In the genomic region with DNA sequence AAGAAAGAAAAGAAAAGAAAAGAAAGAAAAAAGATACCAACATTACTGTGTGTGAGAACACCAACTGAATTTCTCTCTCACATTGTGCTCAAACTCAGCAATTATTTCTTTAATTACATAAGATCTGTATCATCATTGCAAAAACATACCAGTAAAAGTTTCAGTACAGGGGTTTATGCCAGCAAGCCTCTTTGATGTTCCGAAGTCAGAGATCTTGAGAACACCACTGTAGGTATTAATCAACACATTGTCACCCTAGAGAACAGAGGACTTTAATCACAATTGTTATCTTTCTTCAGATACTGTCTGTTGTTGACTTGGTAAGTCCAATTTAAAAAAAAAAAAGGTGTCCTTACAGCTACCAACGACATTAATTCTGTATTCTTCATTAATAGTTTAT, we compare ENCODE assay signal across 19 cellular contexts.
"Had no signal": no experiment of that assay in that cellular context is flagged by ENCODE, and none has a peak within 500 bp of the region (broad histone marks: within the 10 kb centered on the region; RNA-seq: fewer than 3 reads in every experiment).

No MANE protein-coding gene starts in this region.

- H3K36me3 ChIP-seq: pancreas had no signal

- FAIRE-seq: keratinocyte, urothelium cell line had no signal

- H3K27me3 ChIP-seq: pancreas, thyroid gland had no signal

- ATAC-seq: left lobe of liver; stimulated activated memory B cell treated with anti-CD40 and anti-IgM and Interleukin-4, amounts not matched to agents 10 μg/mL and 1 μg/mL and 100 μg/mL, for 72 hours had no signal

- H3K27ac Mint-ChIP-seq: activated naive CD8-positive, alpha-beta T cell treated with anti-CD3 and anti-CD28 coated beads, Interleukin-2, amount 10 ng/mL, durations not matched to agents 7 days and 5 days had no signal

- H3K4me3 Mint-ChIP-seq: activated naive CD8-positive, alpha-beta T cell treated with anti-CD3 and anti-CD28 coated beads, Interleukin-2, amount 10 ng/mL, durations not matched to agents 7 days and 5 days; activated T-helper 1 cell treated with anti-CD3 and anti-CD28 coated beads, Interleukin-12 subunit alpha, Interleukin-12 subunit beta, Interleukin-2, Interleukin-4 antibody, amounts not matched to agents 30 ng/mL and 10 ng/mL and 1 ng/mL, durations not matched to agents 14 hours and 24 hours and 36 hours; dendritic cell treated with granulocyte-macrophage colony-stimulating factor and Interleukin-4, amounts not matched to agents 40 ng/mL and 50 ng/mL, for 4 days; naive thymus-derived CD4-positive, alpha-beta T cell; stimulated activated memory B cell treated with anti-CD40 and anti-IgM and Interleukin-4, amounts not matched to agents 10 μg/mL and 1 μg/mL and 100 μg/mL, for 72 hours had no signal

- H3K4me3 ChIP-seq: mucosa of descending colon, pancreas, thyroid gland had no signal

- H3K9me3 ChIP-seq: mucosa of descending colon, pancreas, thyroid gland had no signal

- H3K9me3 Mint-ChIP-seq: activated naive CD8-positive, alpha-beta T cell treated with anti-CD3 and anti-CD28 coated beads, Interleukin-2, amount 10 ng/mL, durations not matched to agents 7 days and 5 days; activated T-helper 1 cell treated with anti-CD3 and anti-CD28 coated beads, Interleukin-12 subunit alpha, Interleukin-12 subunit beta, Interleukin-2, Interleukin-4 antibody, amounts not matched to agents 30 ng/mL and 10 ng/mL and 1 ng/mL, durations not matched to agents 14 hours and 24 hours and 36 hours; dendritic cell treated with granulocyte-macrophage colony-stimulating factor and Interleukin-4, amounts not matched to agents 40 ng/mL and 50 ng/mL, for 4 days; naive thymus-derived CD4-positive, alpha-beta T cell; stimulated activated memory B cell treated with anti-CD40 and anti-IgM and Interleukin-4, amounts not matched to agents 10 μg/mL and 1 μg/mL and 100 μg/mL, for 72 hours had no signal

- H3K27me3 Mint-ChIP-seq: activated naive CD8-positive, alpha-beta T cell treated with anti-CD3 and anti-CD28 coated beads, Interleukin-2, amount 10 ng/mL, durations not matched to agents 7 days and 5 days; dendritic cell treated with granulocyte-macrophage colony-stimulating factor and Interleukin-4, amounts not matched to agents 40 ng/mL and 50 ng/mL, for 4 days; naive thymus-derived CD4-positive, alpha-beta T cell; stimulated activated memory B cell treated with anti-CD40 and anti-IgM and Interleukin-4, amounts not matched to agents 10 μg/mL and 1 μg/mL and 100 μg/mL, for 72 hours had no signal

- DNase-seq: activated CD4-positive, alpha-beta T cell treated with anti-CD3 and anti-CD28 coated beads, Interleukin-2, amount 50 U/mL, for 1 hour; activated naive CD4-positive, alpha-beta T cell; activated naive CD8-positive, alpha-beta T cell treated with anti-CD3 and anti-CD28 coated beads, Interleukin-2, amount 10 ng/mL, durations not matched to agents 7 days and 5 days; anterior cingulate cortex; cerebellar nuclear complex; hippocampal formation; mammary epithelial cell; mucosa of descending colon; naive thymus-derived CD4-positive, alpha-beta T cell; pancreas; retina; stimulated activated CD4-positive, alpha-beta T cell treated with anti-CD3 and anti-CD28 coated beads, Interleukin-2, amount 100 ng/mL, for 48 hours; thyroid gland had no signal
